14 cellular contexts compared by ENCODE assay signal in the genomic region with DNA sequence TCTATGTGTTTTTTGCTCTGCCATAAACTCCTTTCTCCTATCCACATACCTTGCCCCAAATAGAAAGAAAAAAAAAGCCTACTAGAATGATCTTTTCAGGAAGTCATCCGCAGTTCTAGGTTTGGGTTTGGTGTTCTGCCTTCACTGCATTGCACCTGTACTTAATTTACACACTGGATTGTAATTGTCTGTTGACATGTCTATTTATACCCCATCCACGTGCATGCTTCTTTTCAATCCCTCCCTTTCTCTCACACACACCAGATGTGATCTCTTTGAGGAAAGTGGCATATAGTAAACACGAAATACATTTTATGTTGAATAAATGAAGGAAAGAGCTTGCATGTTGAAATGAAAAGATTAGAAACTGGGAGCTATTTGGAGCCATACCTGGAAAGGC.
"Had no signal": no experiment of that assay in that cellular context is flagged by ENCODE, and none has a peak within 500 bp of the region (broad histone marks: within the 10 kb centered on the region; RNA-seq: fewer than 3 reads in every experiment).

No MANE protein-coding gene starts in this region.

- H3K27ac ChIP-seq: dorsolateral prefrontal cortex, hepatocyte, left lung, neutrophil, stomach, testis had no signal

- H2AFZ ChIP-seq: hepatocyte had no signal

- H3K4me2 ChIP-seq: hepatocyte had no signal

- DNase-seq: activated CD4-positive, alpha-beta T cell treated with anti-CD3 and anti-CD28 coated beads, Interleukin-2, amount 10 ng/mL, durations not matched to agents 7 days and 5 days; activated CD8-positive, alpha-beta memory T cell treated with anti-CD3 and anti-CD28 coated beads, Interleukin-2, amount 50 U/mL, for 48 hours; activated gamma-delta T cell; activated T-cell treated with anti-CD3 and anti-CD28 coated beads, Interleukin-2, amount 50 U/mL, for 72 hours; amniotic stem cell; dorsolateral prefrontal cortex; left lung; naive thymus-derived CD8-positive, alpha-beta T cell; stimulated activated CD4-positive, alpha-beta T cell treated with anti-CD3 and anti-CD28 coated beads, Interleukin-12 subunit alpha, Interleukin-12 subunit beta, amount 100 ng/mL, for 4 hours; stimulated activated CD4-positive, alpha-beta T cell treated with anti-CD3 and anti-CD28 coated beads, Interleukin-2, amount 100 ng/mL, for 24 hours; stomach; testis had no signal

- H3K4me1 ChIP-seq: left lung, stomach, testis had no signal

- H3K9me3 ChIP-seq: left lung, neutrophil, stomach, testis had no signal

- H3K36me3 ChIP-seq: left lung, neutrophil, stomach had no signal

- H3K79me2 ChIP-seq: hepatocyte had no signal

- H3K27me3 ChIP-seq: hepatocyte, left lung, neutrophil, stomach, testis had no signal

- H3K4me3 ChIP-seq: dorsolateral prefrontal cortex, hepatocyte, left lung, stomach, testis had no signal

- ATAC-seq: activated T-cell treated with anti-CD3 and anti-CD28 coated beads, Interleukin-2, amount 50 U/mL, for 72 hours; left lung; naive thymus-derived CD8-positive, alpha-beta T cell had no signal
